In the genomic region with DNA sequence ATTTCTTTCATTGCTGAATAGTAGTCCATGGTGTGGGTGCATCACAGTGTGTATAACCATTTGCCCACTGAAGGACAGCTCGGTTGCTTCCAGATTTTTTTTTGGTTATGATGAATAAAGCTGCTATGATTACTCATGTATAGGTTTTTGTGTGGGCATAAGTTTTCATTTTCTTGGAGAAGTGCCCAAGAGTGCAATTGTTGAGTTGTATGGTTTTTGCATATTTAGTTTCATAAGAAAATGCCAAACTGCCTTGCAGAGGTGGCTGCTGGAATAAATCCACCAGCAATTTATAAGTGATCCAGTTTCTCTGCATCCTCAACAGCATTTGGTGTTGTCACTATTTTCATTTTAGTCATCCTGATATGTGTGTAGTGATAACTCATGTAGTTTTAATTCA, we compare ENCODE assay signal across 20 cellular contexts. TPM values are rescaled to one million over a fixed set of nuclear protein-coding genes. Genes with fewer than 3 reads are reported as not detected.
"Had no signal": no experiment of that assay in that cellular context is flagged by ENCODE, and none has a peak within 500 bp of the region (broad histone marks: within the 10 kb centered on the region; RNA-seq: fewer than 3 reads in every experiment).

No MANE protein-coding gene starts in this region.

- H3K4me2 ChIP-seq: hepatocyte had no signal

- H3K36me3 ChIP-seq: colonic mucosa, neutrophil, sigmoid colon, stomach, suprapubic skin, tibial artery, upper lobe of left lung, uterus had no signal

- H3K27me3 ChIP-seq: colonic mucosa, sigmoid colon, stomach, suprapubic skin, tibial artery, upper lobe of left lung, uterus had no signal

- ATAC-seq: mucosa of descending colon; naive thymus-derived CD8-positive, alpha-beta T cell had no signal

- H3K79me2 ChIP-seq: hepatocyte had no signal

- DNase-seq: colonic mucosa; dermis blood vessel endothelial cell; erythroblast; foreskin melanocyte; head of caudate nucleus; kidney glomerular epithelial cell; mucosa of descending colon; naive thymus-derived CD8-positive, alpha-beta T cell; posterior cingulate gyrus; sigmoid colon; small intestine; stimulated activated CD4-positive, alpha-beta T cell treated with anti-CD3 and anti-CD28 coated beads, Interleukin-12 subunit alpha, Interleukin-12 subunit beta, amount 100 ng/mL, for 4 hours; stimulated activated naive CD4-positive, alpha-beta T cell; stomach; tibial artery; upper lobe of left lung; uterus had no signal

- H3K27ac ChIP-seq: colonic mucosa, hepatocyte, neutrophil, sigmoid colon, stomach, suprapubic skin, tibial artery, upper lobe of left lung, uterus had no signal

- H3K4me3 ChIP-seq: colonic mucosa, hepatocyte, mucosa of descending colon, sigmoid colon, stomach, suprapubic skin, tibial artery, upper lobe of left lung, uterus had no signal

- H3K4me1 ChIP-seq: colonic mucosa, sigmoid colon, stomach, suprapubic skin, upper lobe of left lung, uterus had no signal

- H3K9me3 ChIP-seq: colonic mucosa, mucosa of descending colon, neutrophil, sigmoid colon, stomach, suprapubic skin, tibial artery, upper lobe of left lung, uterus had no signal

- H2AFZ ChIP-seq: hepatocyte had no signal

RNA-seq across cellular contexts. Expression of gene SPESP1, which starts 8.4 kb away (rescaled TPM):
- total RNA-seq: hepatocyte had no signal
